8 cellular contexts compared by ENCODE assay signal in the genomic region with DNA sequence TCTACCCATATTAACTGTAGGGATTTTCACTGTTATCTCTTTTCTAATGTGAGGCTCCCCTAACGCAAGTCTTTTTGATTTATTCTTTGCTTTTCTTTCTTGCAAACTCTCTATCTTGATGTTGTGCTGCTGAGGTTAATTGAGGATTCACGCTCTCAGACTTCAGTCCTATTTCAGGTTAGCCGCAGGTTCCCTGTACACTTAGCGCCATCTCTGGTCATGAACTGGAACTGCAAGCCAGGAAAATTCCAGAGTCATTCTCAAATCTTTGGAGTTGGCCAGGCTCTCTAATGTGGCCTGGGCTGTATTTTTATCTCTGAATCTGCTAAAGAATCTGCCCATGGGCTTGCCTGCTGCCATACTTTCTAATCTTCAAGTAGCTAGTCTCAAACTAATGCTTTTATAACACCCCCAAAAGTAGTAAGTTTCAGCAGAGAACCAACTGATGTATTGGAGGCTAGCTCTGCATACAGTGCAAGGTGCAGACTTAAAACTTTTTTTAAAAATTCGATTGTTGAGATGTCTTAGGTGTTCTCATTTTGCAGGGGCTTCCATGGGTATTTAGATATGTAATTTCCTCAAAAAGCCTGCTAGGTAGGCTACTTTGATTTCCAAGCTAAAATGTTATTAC.
A peak's percentile ranks its signal among the peaks of the same experiment; 100 is the strongest.
DNase-seq lines count a peak whose midpoint lies in the region; ATAC-seq, FAIRE-seq and TF ChIP-seq lines count a peak whose summit lies in the region.

No MANE protein-coding gene starts in this region.

- intact Hi-C loops in CD4-positive, alpha-beta T cell (cut with DNase I, micrococcal nuclease): no loop called here
- intact Hi-C loops in adrenal gland (cut with DNase I): no loop called here

- no peaks in the 10 kb centered on the region for H3K4me1 Mint-ChIP-seq in CD4-positive, alpha-beta T cell (ENCODE audit: low read depth)

- CTCF ChIA-PET in CD4-positive, alpha-beta T cell (lab: Charles Lee): interaction anchor here (1.1 kb wide), 1 partner anchor 10 kb away, joined by 3 read pairs; no protein-coding TSS in a partner anchor

- H3K36me3 ChIP-seq in adrenal gland (replicated peaks in 1 of 2) (no peaks in the 10 kb centered on the region), kidney epithelial cell (ENCODE audit: control insufficient read depth, insufficient read depth, low read length) (no peaks in the 10 kb centered on the region)

- no peak for TF ChIP-seq POLR2A in adrenal gland (IDR thresholded peaks at IDR 0.05)

- no peaks in the 10 kb centered on the region for H3K36me3 Mint-ChIP-seq in CD4-positive, alpha-beta T cell (ENCODE audit: low read depth)

- H3K9me3 Mint-ChIP-seq in CD4-positive, alpha-beta T cell: no peaks in the 10 kb centered on the region

- no peak overlapping the region for H3K4me3 ChIP-seq in adrenal gland
- H3K4me3 ChIP-seq in kidney epithelial cell (ENCODE audit: low read depth, low read length): no peak overlapping the region

- no peak for ATAC-seq in CD4-positive, alpha-beta T cell (ENCODE audit: poor library complexity)
- ATAC-seq in GM18520 (IDR thresholded peaks at IDR 0.05; ENCODE audit: unreplicated experiment) (peak; percentile 41), GM19452 (IDR thresholded peaks at IDR 0.05; ENCODE audit: unreplicated experiment) (no peak)

- H3K9me3 ChIP-seq in CD4-positive, alpha-beta T cell (ENCODE audit: control insufficient read depth, low read length): no peaks in the 10 kb centered on the region
- no peaks in the 10 kb centered on the region for H3K9me3 ChIP-seq in adrenal gland (replicated peaks in 1 of 3)

- no peak for DNase-seq in CD4-positive, alpha-beta T cell
- DNase-seq in HTR-8/SVneo (ENCODE audit: insufficient read length, low spot score) (peak; percentile 5), adrenal gland (peak in 6 of 7 donors; percentile 16 to 56 (median 21)), kidney epithelial cell (ENCODE audit: low read depth) (no peak), NCI-H2081 treated with DMSO at 0.1 percent for 48 hours (lab: John Stamatoyannopoulos, UW) (no peak)
- no peak for DNase-seq in stimulated activated CD4-positive, alpha-beta T cell treated with anti-CD3 and anti-CD28 coated beads, Interleukin-4, amount 100 ng/mL, for 4 hours

- no peaks in the 10 kb centered on the region for H3K4me1 ChIP-seq in adrenal gland (replicated peaks in 1 of 2)

- FAIRE-seq in HTR-8/SVneo (lab: Jason Lieb, UNC): no peak

- no peak overlapping the region for H3K4me3 Mint-ChIP-seq in CD4-positive, alpha-beta T cell

- TF ChIP-seq CTCF in CD4-positive, alpha-beta T cell (IDR thresholded peaks at IDR 0.05): peak; percentile 50
- TF ChIP-seq CTCF in adrenal gland (IDR thresholded peaks at IDR 0.05) (peak; percentile 48 to 91 (median 66)), kidney epithelial cell (IDR thresholded peaks at IDR 0.05; ENCODE audit: insufficient read depth, low read length, poor library complexity, severe bottlenecking) (peak; percentile 98)

- no peak overlapping the region for H3K27ac ChIP-seq in CD4-positive, alpha-beta T cell (ENCODE audit: low read depth, low read length)
- H3K27ac ChIP-seq in adrenal gland: no peak overlapping the region

- no peaks in the 10 kb centered on the region for H3K27me3 ChIP-seq in CD4-positive, alpha-beta T cell (ENCODE audit: control insufficient read depth, insufficient read depth, low read length)
- H3K27me3 ChIP-seq in adrenal gland (no peaks in the 10 kb centered on the region), kidney epithelial cell (ENCODE audit: control insufficient read depth, insufficient read depth, low read length) (no peaks in the 10 kb centered on the region)

- peaks cover 5% of the 10 kb centered on the region for H3K27me3 Mint-ChIP-seq in CD4-positive, alpha-beta T cell

- POLR2A ChIA-PET in CD4-positive, alpha-beta T cell (lab: Charles Lee): no interaction called here

- H3K27ac Mint-ChIP-seq in CD4-positive, alpha-beta T cell: no peak overlapping the region

- 9 to 16% (median 12%) methylated on average over 5 of the region's 5 CpGs for WGBS in adrenal gland, 4 donors

Comparison
In these comparisons a context has a peak if more than half of its experiments do, and no peak if none do; other contexts are left out.
1. DNase-seq: peak in HTR-8/SVneo (single experiment) and adrenal gland (6 of 7); none in CD4-positive, alpha-beta T cell (0 of 10), kidney epithelial cell (single experiment), stimulated activated CD4-positive, alpha-beta T cell treated with anti-CD3 and anti-CD28 coated beads, Interleukin-4, amount 100 ng/mL, for 4 hours (0 of 2) and NCI-H2081 treated with DMSO at 0.1 percent for 48 hours (single experiment).
2. Peak in every context shown above with its lines, with median percentiles within 50 percentile points of each other: CTCF ChIP-seq.